In genomic region chr9:20570756-20571155, GRCh38 we compare ENCODE assay signal across 9 cellular contexts. TPM values are rescaled to one million over a fixed set of nuclear protein-coding genes. Genes with fewer than 3 reads are reported as not detected.
DNase-seq lines count a peak whose midpoint lies in the region; ATAC-seq, FAIRE-seq and TF ChIP-seq lines count a peak whose summit lies in the region.
"Had no signal": no experiment of that assay in that cellular context is flagged by ENCODE, and none has a peak within 500 bp of the region (broad histone marks: within the 10 kb centered on the region; RNA-seq: fewer than 3 reads in every experiment).

No MANE protein-coding gene starts in this region.

- peaks cover 85% of the 10 kb centered on the region for H3K4me1 Mint-ChIP-seq in CD4-positive, alpha-beta T cell (ENCODE audit: low read depth)

- intact Hi-C loops in kidney (cut with DNase I): no loop called here
- intact Hi-C loops in CD4-positive, alpha-beta T cell (cut with DNase I, micrococcal nuclease): no loop called here

- ATAC-seq in GM19328 (IDR thresholded peaks at IDR 0.05; ENCODE audit: unreplicated experiment) (no peak), HG02938 (IDR thresholded peaks at IDR 0.05; ENCODE audit: unreplicated experiment) (no peak)
- ATAC-seq in CD4-positive, alpha-beta T cell (ENCODE audit: poor library complexity): no peak

- H3K36me3 ChIP-seq in kidney (ENCODE audit: control insufficient read depth in 1 of 2, insufficient read depth in 2 of 2, low read length in 2 of 2): no peaks in the 10 kb centered on the region

- no peaks in the 10 kb centered on the region for H3K27me3 Mint-ChIP-seq in CD4-positive, alpha-beta T cell

- no peak for DNase-seq in GM12892 (ENCODE audit: insufficient read length)
- DNase-seq in H4 (ENCODE audit: low spot score): peak; percentile 11
- DNase-seq in RWPE1 (ENCODE audit: low spot score): peak; percentile 20
- no peak for DNase-seq in kidney
- no peak for DNase-seq in effector CD4-positive, alpha-beta T cell
- DNase-seq in CD4-positive, alpha-beta T cell: no peak
- DNase-seq: NCI-H526 treated with DMSO at 0.1 percent for 48 hours had no signal

- FAIRE-seq in GM12892 (lab: Jason Lieb, UNC): peak; percentile 38
- peak; percentile 11 for FAIRE-seq in kidney (lab: Jason Lieb, UNC)

- peaks cover 3% of the 10 kb centered on the region in 2 donors for H3K9me3 ChIP-seq in kidney (ENCODE audit: control insufficient read depth in 1 of 2, low read length in 2 of 2)
- no peaks in the 10 kb centered on the region for H3K9me3 ChIP-seq in CD4-positive, alpha-beta T cell (ENCODE audit: control insufficient read depth, low read length)

- no peak overlapping the region for H3K9ac ChIP-seq in kidney (ENCODE audit: low read length in 2 of 2)

- TF ChIP-seq CTCF in RWPE1 (conservative IDR thresholded peaks at IDR 0.05; ENCODE audit: low read depth) (no peak), kidney (IDR thresholded peaks at IDR 0.05; ENCODE audit: borderline replicate concordance, extremely low read depth, insufficient read depth) (no peak)
- TF ChIP-seq CTCF in CD4-positive, alpha-beta T cell (IDR thresholded peaks at IDR 0.05): no peak

- TF ChIP-seq POLR2A in GM12892 (IDR thresholded peaks at IDR 0.05; ENCODE audit: low read depth, low read length): no peak

- H3K27ac Mint-ChIP-seq in CD4-positive, alpha-beta T cell: no peak overlapping the region

- no peak overlapping the region for H3K4me3 ChIP-seq in kidney (ENCODE audit: low read length in 2 of 2)

- no peaks in the 10 kb centered on the region for H3K9me3 Mint-ChIP-seq in CD4-positive, alpha-beta T cell

- no peaks in the 10 kb centered on the region for H3K4me1 ChIP-seq in kidney (ENCODE audit: control insufficient read depth in 1 of 2, insufficient read depth in 1 of 2, low read depth in 1 of 2, low read length in 2 of 2)

- no peak overlapping the region for H3K4me3 Mint-ChIP-seq in CD4-positive, alpha-beta T cell

- no peaks in the 10 kb centered on the region for H3K27me3 ChIP-seq in CD4-positive, alpha-beta T cell (ENCODE audit: control insufficient read depth, insufficient read depth, low read length)

- POLR2A ChIA-PET in RWPE1 (lab: Yijun Ruan, JAX; ENCODE audit: low non-redundant PET): no interaction called here
- POLR2A ChIA-PET in CD4-positive, alpha-beta T cell (lab: Charles Lee): no interaction called here

- CTCF ChIA-PET in RWPE1 (lab: Yijun Ruan, JAX): no interaction called here
- CTCF ChIA-PET in CD4-positive, alpha-beta T cell (lab: Charles Lee): interaction anchor here (1.7 kb wide), 1 partner anchor 11 kb away, joined by 7 read pairs; no protein-coding TSS in a partner anchor

- H3K36me3 Mint-ChIP-seq in CD4-positive, alpha-beta T cell (ENCODE audit: low read depth): peaks cover 21% of the 10 kb centered on the region

- H3K27ac ChIP-seq in RWPE1 (no peak overlapping the region), kidney (ENCODE audit: low read depth in 2 of 2, low read length in 2 of 2) (no peak overlapping the region)
- H3K27ac ChIP-seq in CD4-positive, alpha-beta T cell (ENCODE audit: low read depth, low read length): no peak overlapping the region

RNA-seq across cellular contexts. Expression of gene MLLT3, which starts 51.5 kb away (rescaled TPM):
- polyA plus RNA-seq in GM12892 (2012; ENCODE audit: missing spikeins): 32.7 TPM
- total RNA-seq in H4 (2014; rRNA removed; shearing (Covaris generic)): 8.9 and 10.2 TPM in 2 replicates
- 19.7 TPM for total RNA-seq in kidney
- 15.8 TPM for polyA plus RNA-seq in kidney (ENCODE audit: insufficient read depth, low read depth, low replicate concordance)
- 10 to 100 TPM; 59.2 to 60.6 TPM for total RNA-seq in CD4-positive, alpha-beta T cell

Comparison
In these comparisons a context has a peak if more than half of its experiments do, and no peak if none do; other contexts are left out.
1. DNase-seq: peak in H4 (single experiment) and RWPE1 (single experiment); none in GM12892 (single experiment), kidney (single experiment), effector CD4-positive, alpha-beta T cell (single experiment) and CD4-positive, alpha-beta T cell (0 of 10).